ENCODE assay signal across 9 cellular contexts in the genomic region with DNA sequence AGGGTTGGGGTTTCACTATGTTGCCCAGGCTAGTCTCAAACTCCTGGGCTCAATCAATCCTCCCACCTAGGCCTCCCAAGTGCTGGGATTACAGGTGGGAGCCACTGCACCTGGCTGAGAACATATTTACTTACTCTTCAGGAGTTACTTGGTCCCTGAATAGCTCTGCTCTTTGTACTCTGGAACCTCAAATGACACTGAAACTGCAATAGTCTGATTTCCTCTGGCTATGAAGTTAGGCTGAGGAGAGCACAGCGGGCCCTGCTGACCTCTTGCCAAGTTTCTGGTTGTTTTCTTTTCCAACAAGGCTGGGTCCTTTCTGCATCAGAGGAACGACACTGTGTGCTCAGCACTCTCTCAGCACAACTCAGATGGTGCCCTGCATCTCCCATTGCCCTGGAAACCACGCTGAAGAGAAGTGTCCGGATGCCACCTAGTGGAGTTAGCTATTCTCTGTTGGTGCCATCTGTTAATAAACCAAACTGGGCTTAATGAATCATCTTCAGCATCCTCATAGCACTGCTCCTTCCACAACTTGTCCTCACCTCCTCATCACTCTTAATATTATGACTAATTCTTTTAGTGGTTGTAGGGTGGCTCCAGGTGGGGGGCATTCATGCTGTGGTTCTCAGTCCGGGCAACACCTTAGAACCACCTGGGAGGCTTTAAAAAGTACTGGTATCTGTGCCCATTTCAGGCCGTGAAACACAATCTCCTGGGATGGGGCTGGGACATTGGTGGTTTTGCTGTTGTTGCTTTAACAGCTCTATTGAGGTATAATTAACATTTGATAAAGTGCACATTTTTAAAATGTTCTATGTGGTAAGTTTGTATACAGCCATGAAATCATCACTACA. TPM values are rescaled to one million over a fixed set of nuclear protein-coding genes. Genes with fewer than 3 reads are reported as not detected.
DNase-seq lines count a peak whose midpoint lies in the region; ATAC-seq, FAIRE-seq and TF ChIP-seq lines count a peak whose summit lies in the region.
"Had no signal": no experiment of that assay in that cellular context is flagged by ENCODE, and none has a peak within 500 bp of the region (broad histone marks: within the 10 kb centered on the region; RNA-seq: fewer than 3 reads in every experiment).

No MANE protein-coding gene starts in this region.

- H3K4me3 Mint-ChIP-seq in CD8-positive, alpha-beta T cell = no peak overlapping the region

- H3K36me3 ChIP-seq in CD8-positive, alpha-beta T cell (ENCODE audit: insufficient read depth, low read length) = no peaks in the 10 kb centered on the region
- H3K36me3 ChIP-seq in lung (ENCODE audit: control insufficient read depth in 2 of 2, insufficient read depth in 2 of 2, low read length in 2 of 2) = no peaks in the 10 kb centered on the region

- no peak overlapping the region for H3K27ac Mint-ChIP-seq in CD8-positive, alpha-beta T cell

- CTCF ChIA-PET in CD8-positive, alpha-beta T cell (lab: Charles Lee) = interaction anchor here (0.8 to 1.6 kb wide), 11 partner anchors 9 to 667 kb away, joined by 3 to 5 read pairs (median 3); no protein-coding TSS in a partner anchor

- DNase-seq in CD8-positive, alpha-beta T cell = peak; percentile 6 to 61 (median 39)
- DNase-seq in GM19239 (ENCODE audit: insufficient read length, low spot score) (peak; percentile 50), NCI-H2196 treated with DMSO at 0.1 percent for 48 hours (lab: John Stamatoyannopoulos, UW; ENCODE audit: unreplicated experiment) (peak; percentile 83), dermis microvascular lymphatic vessel endothelial cell (ENCODE audit: low read depth in 2 of 2) (peak; percentile 73 to 81), lung (ENCODE audit: low spot score) (peak; percentile 40)
- DNase-seq in activated CD4-positive, alpha-beta T cell treated with anti-CD3 and anti-CD28 coated beads for 24 hours (ENCODE audit: low read depth in 2 of 2) = peak; percentile 10 to 15
- DNase-seq in stimulated activated CD8-positive, alpha-beta memory T cell treated with anti-CD3 and anti-CD28 coated beads, Interleukin-2, amount 100 ng/mL, for 48 hours (ENCODE audit: low read depth in 2 of 2) = peak; percentile 7 to 36

- peak; percentile 95 for FAIRE-seq in GM19239 (lab: Jason Lieb, UNC)

- no peak overlapping the region for H3K27ac ChIP-seq in CD8-positive, alpha-beta T cell (ENCODE audit: low read depth, low read length)
- H3K27ac ChIP-seq in lung (ENCODE audit: low read depth in 1 of 2, low read length in 1 of 2) = no peak overlapping the region

- no peaks in the 10 kb centered on the region for H3K9me3 ChIP-seq in CD8-positive, alpha-beta T cell (ENCODE audit: low read length)
- no peaks in the 10 kb centered on the region for H3K9me3 ChIP-seq in lung (ENCODE audit: control insufficient read depth in 2 of 2, insufficient read depth in 1 of 2, low read length in 1 of 2)

- peaks cover 11% of the 10 kb centered on the region for H3K4me1 Mint-ChIP-seq in CD8-positive, alpha-beta T cell (ENCODE audit: low read depth)

- H3K27me3 Mint-ChIP-seq in CD8-positive, alpha-beta T cell (ENCODE audit: low read depth) = no peaks in the 10 kb centered on the region

- H3K9me3 Mint-ChIP-seq in CD8-positive, alpha-beta T cell = peaks cover 2% of the 10 kb centered on the region

- H3K4me1 ChIP-seq in CD8-positive, alpha-beta T cell (ENCODE audit: insufficient read depth, low read length) = no peaks in the 10 kb centered on the region
- no peaks in the 10 kb centered on the region for H3K4me1 ChIP-seq in lung (ENCODE audit: control insufficient read depth in 2 of 2, insufficient read depth in 2 of 2, low read length in 2 of 2)

- POLR2A ChIA-PET in CD8-positive, alpha-beta T cell (lab: Charles Lee) = interaction anchor here (0.9 kb wide), 1 partner anchor 13 kb away, joined by 3 read pairs; no protein-coding TSS in a partner anchor

- intact Hi-C loops in CD8-positive, alpha-beta T cell (cut with DNase I, micrococcal nuclease) = loop anchor here (1.0 to 10.0 kb wide), 4 partner anchors 160 to 707 kb away; no protein-coding TSS in a partner anchor

- ATAC-seq in CD8-positive, alpha-beta T cell = peak; percentile 89
- ATAC-seq in HG03280 (IDR thresholded peaks at IDR 0.05; ENCODE audit: unreplicated experiment) (peak; percentile 80), lung (ENCODE audit: insufficient read depth, low FRiP score) (peak; percentile 58)

- no peak overlapping the region for H3K4me3 ChIP-seq in CD8-positive, alpha-beta T cell (ENCODE audit: low read depth, low read length)
- H3K4me3 ChIP-seq in lung = no peak overlapping the region

- WGBS in lung, 2 donors = 41 to 42% methylated on average over 6 of the region's 6 CpGs

- peak; percentile 56 for TF ChIP-seq CTCF in CD8-positive, alpha-beta T cell (IDR thresholded peaks at IDR 0.05)
- peak; percentile 40 for TF ChIP-seq CTCF in lung (IDR thresholded peaks at IDR 0.05; ENCODE audit: control extremely low read depth, extremely low read depth)

- H3K36me3 Mint-ChIP-seq in CD8-positive, alpha-beta T cell = no peaks in the 10 kb centered on the region

- H3K27me3 ChIP-seq in CD8-positive, alpha-beta T cell (ENCODE audit: insufficient read depth, low read length) = no peaks in the 10 kb centered on the region
- H3K27me3 ChIP-seq in lung (ENCODE audit: control insufficient read depth, insufficient read depth) = no peaks in the 10 kb centered on the region

RNA-seq across cellular contexts. Expression of a gene that starts 8.2 kb away (rescaled TPM):
- total RNA-seq in CD8-positive, alpha-beta T cell = under 1 TPM in 1 of 2 experiments, not detected in 1; 0.47 TPM
- not detected in 2 replicates for total RNA-seq in dermis microvascular lymphatic vessel endothelial cell
- 10 to 100 TPM; 18.5 to 23.2 TPM for total RNA-seq in lung
- polyA plus RNA-seq in lung = 1 to 10 TPM; 4.5 to 7.0 TPM
- total RNA-seq: activated CD8-positive, alpha-beta memory T cell treated with anti-CD3 and anti-CD28 coated beads for 36 hours had no signal

RNA-seq across cellular contexts. Expression of a gene that starts 57.4 kb away (rescaled TPM):
- 10 to 100 TPM; 46.3 to 50.8 TPM for total RNA-seq in CD8-positive, alpha-beta T cell
- 9.9 and 10.1 TPM in 2 replicates for total RNA-seq in dermis microvascular lymphatic vessel endothelial cell
- 10 to 100 TPM; 16.0 to 21.9 TPM for total RNA-seq in lung
- polyA plus RNA-seq in lung = 10 to 100 TPM in 1 of 2 donors, 1 to 10 TPM in 1; 8.4 to 20.2 TPM

Comparison
In these comparisons a context has a peak if more than half of its experiments do, and no peak if none do; other contexts are left out.
1. DNase-seq: peak in every context shown above with its lines; median percentile 83 in NCI-H2196 treated with DMSO at 0.1 percent for 48 hours; 77 in dermis microvascular lymphatic vessel endothelial cell; 50 in GM19239; 40 in lung; 39 in CD8-positive, alpha-beta T cell; 22 in stimulated activated CD8-positive, alpha-beta memory T cell treated with anti-CD3 and anti-CD28 coated beads, Interleukin-2, amount 100 ng/mL, for 48 hours; 12 in activated CD4-positive, alpha-beta T cell treated with anti-CD3 and anti-CD28 coated beads for 24 hours.
2. RNA of a gene that starts 8.2 kb away (total RNA-seq): 18.5 to 23.2 TPM in lung; 0.47 TPM in CD8-positive, alpha-beta T cell and not detected in dermis microvascular lymphatic vessel endothelial cell; every median in the first group is over 10 times any median in the second.
3. Peak in every context shown above with its lines, with median percentiles within 50 percentile points of each other: ATAC-seq.